ENCODE assay signal across 8 cellular contexts in the genomic region with DNA sequence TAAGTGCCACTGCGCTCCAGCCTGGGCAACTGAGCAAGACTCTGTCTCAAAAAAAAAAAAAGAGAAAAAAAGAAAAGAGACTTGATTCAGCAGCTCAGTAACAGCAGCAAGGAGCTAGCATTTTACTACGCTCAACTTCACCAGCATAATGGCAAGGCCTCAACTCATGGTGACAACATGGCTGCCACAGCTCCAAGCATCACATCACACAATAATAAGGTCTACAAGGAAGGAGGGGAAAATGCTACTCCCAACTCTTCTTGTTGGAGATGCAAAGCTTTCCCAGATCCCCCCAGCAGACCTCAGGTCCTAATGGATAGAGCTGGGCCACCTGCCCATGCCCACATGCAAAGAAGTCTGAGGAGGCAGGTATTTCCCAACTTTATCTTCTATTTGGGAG.
"Had no signal": no experiment of that assay in that cellular context is flagged by ENCODE, and none has a peak within 500 bp of the region (broad histone marks: within the 10 kb centered on the region; RNA-seq: fewer than 3 reads in every experiment).

No MANE protein-coding gene starts in this region.

- ATAC-seq: GM12878 had no signal

- FAIRE-seq: G401.6, GM12878, GM12891, GM12892, GM18507, GM19239 had no signal

- DNase-seq: GDM1, GF-D8 had no signal

- H3K4me3 ChIP-seq: GM12878 had no signal
